In genomic region chr11:46332093-46332567, GRCh38 we compare ENCODE assay signal across 8 cellular contexts. TPM values are rescaled to one million over a fixed set of nuclear protein-coding genes. Genes with fewer than 3 reads are reported as not detected.
A peak's percentile ranks its signal among the peaks of the same experiment; 100 is the strongest.
DNase-seq lines count a peak whose midpoint lies in the region; ATAC-seq and TF ChIP-seq lines count a peak whose summit lies in the region.

No MANE protein-coding gene starts in this region.

- H3K27ac ChIP-seq in right atrium auricular region (peak overlapping the region in 1 of 2 donors; percentile 76), transverse colon (no peak overlapping the region)

- H3K9me3 Mint-ChIP-seq in chondrocyte (ENCODE audit: low read depth): no peaks in the 10 kb centered on the region
- H3K9me3 Mint-ChIP-seq in natural killer cell treated with Interleukin-12 subunit alpha and Interleukin-12 subunit beta and Interleukin-15 and Interleukin-18, amount 100 ng/mL, for 72 hours: no peaks in the 10 kb centered on the region

- H3K4me3 Mint-ChIP-seq in chondrocyte (ENCODE audit: unreplicated experiment): peak overlapping the region; percentile 43
- H3K4me3 Mint-ChIP-seq in natural killer cell treated with Interleukin-12 subunit alpha and Interleukin-12 subunit beta and Interleukin-15 and Interleukin-18, amount 100 ng/mL, for 72 hours: peak overlapping the region; percentile 16

- intact Hi-C loops in Right ventricle myocardium superior (cut with DNase I) (no loop called here), left colon (cut with DNase I, micrococcal nuclease) (no loop called here), transverse colon (cut with DNase I; ENCODE audit: low total_unique reads) (no loop called here)

- ATAC-seq in Right ventricle myocardium superior (ENCODE audit: poor library complexity): no peak
- no peak for ATAC-seq in natural killer cell treated with Interleukin-12 subunit alpha and Interleukin-12 subunit beta and Interleukin-15 and Interleukin-18, amount 100 ng/mL, for 72 hours
- no peak for ATAC-seq in left colon

- H3K27me3 Mint-ChIP-seq in chondrocyte (ENCODE audit: low read depth): peaks cover 11% of the 10 kb centered on the region
- peaks cover 36 to 46% of the 10 kb centered on the region in 2 donors for H3K27me3 Mint-ChIP-seq in natural killer cell treated with Interleukin-12 subunit alpha and Interleukin-12 subunit beta and Interleukin-15 and Interleukin-18, amount 100 ng/mL, for 72 hours

- TF ChIP-seq EP300 in transverse colon (IDR thresholded peaks at IDR 0.05; ENCODE audit: low read depth): no peak

- TF ChIP-seq CTCF in right atrium auricular region (IDR thresholded peaks at IDR 0.05) (no peak), chondrocyte (IDR thresholded peaks at IDR 0.05) (no peak), transverse colon (IDR thresholded peaks at IDR 0.05) (no peak), GM13976 (IDR thresholded peaks at IDR 0.05; ENCODE audit: borderline replicate concordance, control extremely low read depth, extremely low read depth, insufficient read depth, missing control alignments) (no peak)

- in situ Hi-C loops in transverse colon (cut with MboI; ENCODE audit: low pct_ligation_motif_present in 1 of 4, low pct_unique_long_range_greater_than_20kb in 1 of 4, low sequenced_read_pairs in 3 of 4) (no loop called here), GM13976 (cut with MboI; ENCODE audit: low sequenced_read_pairs, unreplicated experiment) (no loop called here)

- H3K36me3 ChIP-seq in right atrium auricular region (no peaks in the 10 kb centered on the region), transverse colon (no peaks in the 10 kb centered on the region)

- H3K9me3 ChIP-seq in right atrium auricular region (no peaks in the 10 kb centered on the region), transverse colon (no peaks in the 10 kb centered on the region)

- DNase-seq in right atrium auricular region (ENCODE audit: low spot score): no peak
- DNase-seq in Right ventricle myocardium superior: no peak
- DNase-seq in chondrocyte (ENCODE audit: low spot score): no peak
- no peak for DNase-seq in natural killer cell treated with Interleukin-12 subunit alpha and Interleukin-12 subunit beta and Interleukin-15 and Interleukin-18, amount 100 ng/mL, for 72 hours (ENCODE audit: low spot score)
- DNase-seq in left colon: no peak
- DNase-seq in transverse colon: no peak
- DNase-seq in NCI-H1930 (lab: John Stamatoyannopoulos, UW): no peak
- DNase-seq in GM13976 (ENCODE audit: low spot score): no peak

- peaks cover 2% of the 10 kb centered on the region for H3K36me3 Mint-ChIP-seq in chondrocyte (ENCODE audit: low read depth)
- H3K36me3 Mint-ChIP-seq in natural killer cell treated with Interleukin-12 subunit alpha and Interleukin-12 subunit beta and Interleukin-15 and Interleukin-18, amount 100 ng/mL, for 72 hours: no peaks in the 10 kb centered on the region

- 25% methylated on average over 8 of the region's 8 CpGs; no CpG with 5 or more reads in 1 of the 2 donors for WGBS in transverse colon (ENCODE audit: low coverage in 1 of 2), 2 donors

- peaks cover 34% of the 10 kb centered on the region for H3K4me1 Mint-ChIP-seq in chondrocyte (ENCODE audit: low read depth)
- H3K4me1 Mint-ChIP-seq in natural killer cell treated with Interleukin-12 subunit alpha and Interleukin-12 subunit beta and Interleukin-15 and Interleukin-18, amount 100 ng/mL, for 72 hours (ENCODE audit: low read depth in 2 of 2): peaks cover 17 to 27% of the 10 kb centered on the region in 2 donors

- H3K27ac Mint-ChIP-seq in chondrocyte (ENCODE audit: unreplicated experiment): no peak overlapping the region
- H3K27ac Mint-ChIP-seq in natural killer cell treated with Interleukin-12 subunit alpha and Interleukin-12 subunit beta and Interleukin-15 and Interleukin-18, amount 100 ng/mL, for 72 hours: no peak overlapping the region

- TF ChIP-seq POLR2A in transverse colon (IDR thresholded peaks at IDR 0.05): no peak

- H3K4me3 ChIP-seq in right atrium auricular region: peak overlapping the region; percentile 65 to 66
- peak overlapping the region in 2 of 4 donors; percentile 42 to 51 for H3K4me3 ChIP-seq in transverse colon

- H3K27me3 ChIP-seq in right atrium auricular region (peaks cover 0 to 8% of the 10 kb centered on the region in 2 donors), transverse colon (peaks cover 67% of the 10 kb centered on the region)

- H3K4me1 ChIP-seq in right atrium auricular region (peaks cover 0 to 46% of the 10 kb centered on the region in 2 donors), transverse colon (peaks cover 8 to 21% (median 15%) of the 10 kb centered on the region in 4 donors)

RNA-seq across cellular contexts. Expression of gene DGKZ, which starts 15.1 kb away (rescaled TPM):
- 100 to 1,000 TPM in 1 of 2 donors, 10 to 100 TPM in 1; 91.7 to 116 TPM for total RNA-seq in right atrium auricular region
- total RNA-seq in Right ventricle myocardium superior: 65.8 TPM
- total RNA-seq in chondrocyte: 41.9 to 47.4 TPM (median 46.8 TPM) in 3 replicates
- total RNA-seq in natural killer cell treated with Interleukin-12 subunit alpha and Interleukin-12 subunit beta and Interleukin-15 and Interleukin-18, amount 100 ng/mL, for 72 hours: 100 to 1,000 TPM; 104 to 207 TPM
- 10 to 100 TPM; 44.9 to 47.9 TPM for total RNA-seq in left colon
- total RNA-seq in transverse colon: 100 to 1,000 TPM in 1 of 4 donors, 10 to 100 TPM in 3; 56.4 to 105 (median 67.7) TPM

RNA-seq across cellular contexts. Expression of gene MDK, which starts 49.3 kb away (rescaled TPM):
- total RNA-seq in right atrium auricular region (10 to 100 TPM; 11.9 to 26.4 TPM), Right ventricle myocardium superior (4.7 TPM), chondrocyte (49.9 to 127 TPM (median 124 TPM) in 3 replicates), left colon (100 to 1,000 TPM; 136 to 195 TPM), transverse colon (100 to 1,000 TPM in 3 of 4 donors, 10 to 100 TPM in 1; 34.4 to 309 (median 180) TPM)
- 1 to 10 TPM; 1.4 to 4.0 TPM for total RNA-seq in natural killer cell treated with Interleukin-12 subunit alpha and Interleukin-12 subunit beta and Interleukin-15 and Interleukin-18, amount 100 ng/mL, for 72 hours

RNA-seq across cellular contexts. Expression of gene CREB3L1, which starts 54.7 kb away (rescaled TPM):
- 10 to 100 TPM in 1 of 2 donors, 1 to 10 TPM in 1; 5.4 to 15.1 TPM for total RNA-seq in right atrium auricular region
- total RNA-seq in Right ventricle myocardium superior: 69.2 TPM
- 83.1 to 192 TPM (median 190 TPM) in 3 replicates for total RNA-seq in chondrocyte
- not detected for total RNA-seq in natural killer cell treated with Interleukin-12 subunit alpha and Interleukin-12 subunit beta and Interleukin-15 and Interleukin-18, amount 100 ng/mL, for 72 hours
- total RNA-seq in left colon: 100 to 1,000 TPM; 118 to 200 TPM
- total RNA-seq in transverse colon: 10 to 100 TPM; 35.8 to 50.7 (median 41.6) TPM

RNA-seq across cellular contexts. Expression of gene CHRM4, which starts 59.4 kb away (rescaled TPM):
- total RNA-seq in right atrium auricular region (under 1 TPM in 1 of 2 donors, not detected in 1; 0.28 TPM), Right ventricle myocardium superior (not detected), chondrocyte (0.38 to 0.42 TPM in 2 of 3 replicates, not detected in the other), left colon (1 to 10 TPM in 1 of 2 donors, under 1 TPM in 1; 0.67 to 3.1 TPM), transverse colon (1 to 10 TPM in 1 of 4 donors, under 1 TPM in 1, not detected in 2; 0.82 to 3.3 TPM)
- under 1 TPM; 0.75 to 0.81 TPM for total RNA-seq in natural killer cell treated with Interleukin-12 subunit alpha and Interleukin-12 subunit beta and Interleukin-15 and Interleukin-18, amount 100 ng/mL, for 72 hours

Comparison
In these comparisons a context has a peak if more than half of its experiments do, and no peak if none do; other contexts are left out.
1. RNA of gene CREB3L1, which starts 54.7 kb away (total RNA-seq): 118 to 200 TPM in left colon, 83.1 to 192 TPM in chondrocyte, 69.2 TPM in Right ventricle myocardium superior (single experiment), 35.8 to 50.7 TPM in transverse colon and 5.4 to 15.1 TPM in right atrium auricular region; not detected in natural killer cell treated with Interleukin-12 subunit alpha and Interleukin-12 subunit beta and Interleukin-15 and Interleukin-18, amount 100 ng/mL, for 72 hours; every median in the first group is over 4 times any median in the second.